ENCODE assay signal across 9 cellular contexts in genomic region chr3:39408493-39409372, GRCh38. TPM values are rescaled to one million over a fixed set of nuclear protein-coding genes. Genes with fewer than 3 reads are reported as not detected.
DNase-seq lines count a peak whose midpoint lies in the region; ATAC-seq and TF ChIP-seq lines count a peak whose summit lies in the region.
"Had no signal": no experiment of that assay in that cellular context is flagged by ENCODE, and none has a peak within 500 bp of the region (broad histone marks: within the 10 kb centered on the region; RNA-seq: fewer than 3 reads in every experiment).

No MANE protein-coding gene starts in this region.

- H2AFZ ChIP-seq in OCI-LY1 (ENCODE audit: low read length) = no peak overlapping the region

- no peaks in the 10 kb centered on the region for H3K9me2 ChIP-seq in OCI-LY1 (ENCODE audit: low read depth, low read length)

- H3K9me3 Mint-ChIP-seq in activated naive CD8-positive, alpha-beta T cell treated with anti-CD3 and anti-CD28 coated beads for 36 hours = peaks cover 4% of the 10 kb centered on the region
- H3K9me3 Mint-ChIP-seq in natural killer cell treated with Interleukin-12 subunit alpha and Interleukin-12 subunit beta and Interleukin-15 and Interleukin-18, amount 100 ng/mL, for 72 hours = no peaks in the 10 kb centered on the region

- peak overlapping the region; percentile 92 for H3K4me2 ChIP-seq in OCI-LY1 (ENCODE audit: low read length)

- peaks cover 17% of the 10 kb centered on the region for H3K79me2 ChIP-seq in OCI-LY1 (ENCODE audit: insufficient read depth, low read length)

- peak overlapping the region; percentile 93; the same call in 1 of the 2 replicates for H3K9ac ChIP-seq in OCI-LY1 (ENCODE audit: low read length)

- H3K4me3 ChIP-seq in OCI-LY1 (ENCODE audit: low read depth, low read length, poor library complexity, severe bottlenecking) = peak overlapping the region; percentile 82
- H3K4me3 ChIP-seq: thyroid gland had no signal

- H3F3A ChIP-seq in OCI-LY1 (ENCODE audit: insufficient read depth, low read length) = no peaks in the 10 kb centered on the region; the same call in 1 of the 2 replicates

- peaks cover 39% of the 10 kb centered on the region for H3K4me1 Mint-ChIP-seq in activated naive CD8-positive, alpha-beta T cell treated with anti-CD3 and anti-CD28 coated beads for 36 hours
- peaks cover 40 to 54% of the 10 kb centered on the region in 2 donors for H3K4me1 Mint-ChIP-seq in natural killer cell treated with Interleukin-12 subunit alpha and Interleukin-12 subunit beta and Interleukin-15 and Interleukin-18, amount 100 ng/mL, for 72 hours (ENCODE audit: low read depth in 2 of 2)

- peaks cover 69% of the 10 kb centered on the region for H3K36me3 ChIP-seq in OCI-LY1 (ENCODE audit: insufficient read depth, low read length)

- no peaks in the 10 kb centered on the region for H3K9me3 ChIP-seq in OCI-LY1 (ENCODE audit: low read length)
- H3K9me3 ChIP-seq: thyroid gland had no signal

- 0 out of 2 replicates have a peak, but pooled peaks cover 3% of the 10 kb centered on the region for H4K20me1 ChIP-seq in OCI-LY1 (ENCODE audit: insufficient read depth, low read length)

- peak overlapping the region; percentile 100 for H3K27ac Mint-ChIP-seq in activated naive CD8-positive, alpha-beta T cell treated with anti-CD3 and anti-CD28 coated beads for 36 hours
- H3K27ac Mint-ChIP-seq in natural killer cell treated with Interleukin-12 subunit alpha and Interleukin-12 subunit beta and Interleukin-15 and Interleukin-18, amount 100 ng/mL, for 72 hours = peak overlapping the region; percentile 94 to 97

- DNase-seq in ELF-1 (ENCODE audit: low read depth, low spot score) (peak; percentile 50), SK-N-DZ (ENCODE audit: low spot score) (no peak), AG08396 (ENCODE audit: low spot score) (no peak), NCI-H187 (lab: John Stamatoyannopoulos, UW) (no peak)
- DNase-seq in activated naive CD8-positive, alpha-beta T cell treated with anti-CD3 and anti-CD28 coated beads for 36 hours = peak; percentile 46
- peak; percentile 23 for DNase-seq in natural killer cell treated with Interleukin-12 subunit alpha and Interleukin-12 subunit beta and Interleukin-15 and Interleukin-18, amount 100 ng/mL, for 72 hours (ENCODE audit: low spot score)
- DNase-seq: thyroid gland had no signal

- H3K27ac ChIP-seq in OCI-LY1 (ENCODE audit: low read depth, low read length, poor library complexity, severe bottlenecking) = peak overlapping the region; percentile 82
- H3K27ac ChIP-seq: thyroid gland had no signal

- no peak for TF ChIP-seq CTCF in OCI-LY1 (IDR thresholded peaks at IDR 0.05; ENCODE audit: low read length)

- no peak for ATAC-seq in natural killer cell treated with Interleukin-12 subunit alpha and Interleukin-12 subunit beta and Interleukin-15 and Interleukin-18, amount 100 ng/mL, for 72 hours
- no peak for ATAC-seq in HG03469 (IDR thresholded peaks at IDR 0.05; ENCODE audit: unreplicated experiment)

- peak overlapping the region; percentile 98 for H3K4me3 Mint-ChIP-seq in activated naive CD8-positive, alpha-beta T cell treated with anti-CD3 and anti-CD28 coated beads for 36 hours
- peak overlapping the region; percentile 87 for H3K4me3 Mint-ChIP-seq in natural killer cell treated with Interleukin-12 subunit alpha and Interleukin-12 subunit beta and Interleukin-15 and Interleukin-18, amount 100 ng/mL, for 72 hours

- peaks cover 12% of the 10 kb centered on the region for H3K27me3 Mint-ChIP-seq in activated naive CD8-positive, alpha-beta T cell treated with anti-CD3 and anti-CD28 coated beads for 36 hours
- no peaks in the 10 kb centered on the region for H3K27me3 Mint-ChIP-seq in natural killer cell treated with Interleukin-12 subunit alpha and Interleukin-12 subunit beta and Interleukin-15 and Interleukin-18, amount 100 ng/mL, for 72 hours

- H3K36me3 Mint-ChIP-seq in activated naive CD8-positive, alpha-beta T cell treated with anti-CD3 and anti-CD28 coated beads for 36 hours = peaks cover 71% of the 10 kb centered on the region
- peaks cover 37% of the 10 kb centered on the region for H3K36me3 Mint-ChIP-seq in natural killer cell treated with Interleukin-12 subunit alpha and Interleukin-12 subunit beta and Interleukin-15 and Interleukin-18, amount 100 ng/mL, for 72 hours

- no peaks in the 10 kb centered on the region for H3K27me3 ChIP-seq in OCI-LY1 (ENCODE audit: insufficient read depth, low read length)
- H3K27me3 ChIP-seq: thyroid gland had no signal

- H3K4me1 ChIP-seq in OCI-LY1 (ENCODE audit: insufficient read depth, low read length, severe bottlenecking) = peaks cover 41% of the 10 kb centered on the region

RNA-seq across cellular contexts. Expression of gene RPSA, which starts 2.2 kb away (rescaled TPM):
- total RNA-seq in activated naive CD8-positive, alpha-beta T cell treated with anti-CD3 and anti-CD28 coated beads for 36 hours = 1,000 to 10,000 TPM; 2,531 to 2,622 TPM
- 1,000 to 10,000 TPM; 1,441 to 1,468 TPM for total RNA-seq in natural killer cell treated with Interleukin-12 subunit alpha and Interleukin-12 subunit beta and Interleukin-15 and Interleukin-18, amount 100 ng/mL, for 72 hours
- 2,861 and 2,894 TPM in 2 replicates for polyA plus RNA-seq in SK-N-DZ (2014; cell fraction: cytosol; rRNA removed)
- 1,186 and 1,691 TPM in 2 replicates for polyA plus RNA-seq in SK-N-DZ (2014; cell fraction: nucleus; rRNA removed)

RNA-seq across cellular contexts. Expression of gene SLC25A38, which starts 25.6 kb away (rescaled TPM):
- 10 to 100 TPM; 43.2 to 44.1 TPM for total RNA-seq in activated naive CD8-positive, alpha-beta T cell treated with anti-CD3 and anti-CD28 coated beads for 36 hours
- 10 to 100 TPM; 42.1 to 44.5 TPM for total RNA-seq in natural killer cell treated with Interleukin-12 subunit alpha and Interleukin-12 subunit beta and Interleukin-15 and Interleukin-18, amount 100 ng/mL, for 72 hours
- polyA plus RNA-seq in SK-N-DZ (2014; cell fraction: cytosol; rRNA removed) = 26.6 and 29.1 TPM in 2 replicates
- 32.6 and 39.8 TPM in 2 replicates for polyA plus RNA-seq in SK-N-DZ (2014; cell fraction: nucleus; rRNA removed)

RNA-seq across cellular contexts. Expression of gene MOBP, which starts 58.7 kb away (rescaled TPM):
- not detected for total RNA-seq in activated naive CD8-positive, alpha-beta T cell treated with anti-CD3 and anti-CD28 coated beads for 36 hours
- total RNA-seq in natural killer cell treated with Interleukin-12 subunit alpha and Interleukin-12 subunit beta and Interleukin-15 and Interleukin-18, amount 100 ng/mL, for 72 hours = not detected
- not detected in 2 replicates for polyA plus RNA-seq in SK-N-DZ (2014; cell fraction: cytosol; rRNA removed)
- not detected in 2 replicates for polyA plus RNA-seq in SK-N-DZ (2014; cell fraction: nucleus; rRNA removed)
- total RNA-seq: thyroid gland had no signal

Comparison
In these comparisons a context has a peak if more than half of its experiments do, and no peak if none do; other contexts are left out.
1. DNase-seq: peak in ELF-1 (single experiment), activated naive CD8-positive, alpha-beta T cell treated with anti-CD3 and anti-CD28 coated beads for 36 hours (single experiment) and natural killer cell treated with Interleukin-12 subunit alpha and Interleukin-12 subunit beta and Interleukin-15 and Interleukin-18, amount 100 ng/mL, for 72 hours (single experiment); none in SK-N-DZ (single experiment), AG08396 (single experiment) and NCI-H187 (0 of 2).